ENCODE assay signal across 1 cellular context in genomic region chr10:15744217-15744865, GRCh38.
TF ChIP-seq lines count a peak whose summit lies in the region.

No MANE protein-coding gene starts in this region.

TF ChIP-seq in HCT116, 20 proteins besides CTCF, POLR2A, EP300 and RAD21 (continued from another document):
- TF ChIP-seq ATF3 (IDR thresholded peaks at IDR 0.05) (no peak), YY1 (IDR thresholded peaks at IDR 0.05; ENCODE audit: extremely low read depth, insufficient replicate concordance, low read depth, low read length) (no peak), FOSL1 (IDR thresholded peaks at IDR 0.05; ENCODE audit: low read depth) (no peak), CBX3 (IDR thresholded peaks at IDR 0.05; ENCODE audit: low read depth) (no peak), ZFX (IDR thresholded peaks at IDR 0.05) (no peak), ELF1 (IDR thresholded peaks at IDR 0.05; ENCODE audit: borderline replicate concordance, low read depth) (no peak)
